In the genomic region with DNA sequence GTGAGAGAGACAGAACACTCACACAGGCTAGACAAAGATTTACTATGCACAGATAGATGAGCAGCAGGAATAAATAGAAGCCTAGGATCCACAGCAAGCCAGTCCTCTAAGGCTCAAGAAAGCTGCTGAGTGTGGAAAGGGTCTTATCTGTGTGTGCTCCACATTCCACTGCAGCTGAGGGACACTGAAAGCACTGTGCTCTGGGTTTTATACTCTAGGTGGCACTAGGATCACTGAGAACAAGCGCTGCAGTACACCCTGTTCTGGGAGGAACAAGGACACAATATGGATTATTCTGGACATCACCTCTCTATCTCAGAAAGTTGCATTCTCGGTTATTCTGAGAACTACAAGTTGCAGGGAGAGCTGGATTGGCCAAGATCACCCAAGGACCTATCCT, we compare ENCODE assay signal across 18 cellular contexts. TPM values are rescaled to one million over a fixed set of nuclear protein-coding genes. Genes with fewer than 3 reads are reported as not detected.
DNase-seq lines count a peak whose midpoint lies in the region; ATAC-seq, FAIRE-seq and TF ChIP-seq lines count a peak whose summit lies in the region.
"Had no signal": no experiment of that assay in that cellular context is flagged by ENCODE, and none has a peak within 500 bp of the region (broad histone marks: within the 10 kb centered on the region; RNA-seq: fewer than 3 reads in every experiment).

No MANE protein-coding gene starts in this region.

- H3K27me3 ChIP-seq in DOHH2 (ENCODE audit: control insufficient read depth, low read length): no peaks in the 10 kb centered on the region
- H3K27me3 ChIP-seq: body of pancreas, neutrophil, right lobe of liver, transverse colon had no signal

- no peak overlapping the region for H3K27ac ChIP-seq in DOHH2 (ENCODE audit: low read depth, low read length)
- H3K27ac ChIP-seq: body of pancreas, GM23248, neutrophil, right lobe of liver, transverse colon had no signal

- DNase-seq in HT-29 (ENCODE audit: low spot score) (peak; percentile 52), RPMI7951 (ENCODE audit: low read depth) (peak; percentile 7), iPS-NIHi7 (ENCODE audit: extremely low spot score) (peak; percentile 63), NCI-H2029 (lab: John Stamatoyannopoulos, UW) (no peak), HTR-8/SVneo (ENCODE audit: insufficient read length, low spot score) (no peak)
- DNase-seq: activated naive CD4-positive, alpha-beta T cell treated with anti-CD3 and anti-CD28 coated beads, Interleukin-2, amount 50 U/mL, for 16 hours; body of pancreas; C1 segment of cervical spinal cord; GF-D8; GM23248; right lobe of liver; stimulated activated CD4-positive, alpha-beta T cell treated with anti-CD3 and anti-CD28 coated beads, Interleukin-4, amount 100 ng/mL, for 1 hour; transverse colon had no signal

- peaks cover 23% of the 10 kb centered on the region for H3K9me3 ChIP-seq in DOHH2 (ENCODE audit: control insufficient read depth, insufficient read depth, low read length)
- H3K9me3 ChIP-seq: body of pancreas, neutrophil, right lobe of liver, transverse colon had no signal

- no peak for ATAC-seq in HG03108 (IDR thresholded peaks at IDR 0.05; ENCODE audit: unreplicated experiment)
- ATAC-seq in HG03521 (IDR thresholded peaks at IDR 0.05; ENCODE audit: unreplicated experiment): no peak
- ATAC-seq: body of pancreas had no signal

- H3K79me2 ChIP-seq in DOHH2 (ENCODE audit: control insufficient read depth, low read length): peaks cover 7% of the 10 kb centered on the region

- H3F3A ChIP-seq in DOHH2 (ENCODE audit: control insufficient read depth, insufficient read depth): no peaks in the 10 kb centered on the region

- H4K20me1 ChIP-seq in DOHH2 (ENCODE audit: control insufficient read depth, insufficient read depth, low read depth, low read length): no peaks in the 10 kb centered on the region

- H3K9me2 ChIP-seq in DOHH2 (replicated peaks; ENCODE audit: control insufficient read depth, low read length): no peaks in the 10 kb centered on the region

- TF ChIP-seq CTCF in DOHH2 (IDR thresholded peaks at IDR 0.05; ENCODE audit: low read depth, low read length, poor library complexity, severe bottlenecking): peak; percentile 21

- peaks cover 4% of the 10 kb centered on the region; the same call in 1 of the 2 replicates for H3K4me1 ChIP-seq in DOHH2 (ENCODE audit: control insufficient read depth, low read length)

- H3K4me2 ChIP-seq in DOHH2 (ENCODE audit: low read length): no peak overlapping the region

- FAIRE-seq in HTR-8/SVneo (lab: Jason Lieb, UNC): no peak
- FAIRE-seq: GM18507 had no signal

- H3K4me3 ChIP-seq in DOHH2 (ENCODE audit: low read length): no peak overlapping the region
- H3K4me3 ChIP-seq: body of pancreas, GM23248, right lobe of liver, transverse colon had no signal

- no peaks in the 10 kb centered on the region for H3K36me3 ChIP-seq in DOHH2 (ENCODE audit: control insufficient read depth, low read length)
- H3K36me3 ChIP-seq: neutrophil, right lobe of liver, transverse colon had no signal

RNA-seq across cellular contexts. Expression of gene KLHL7, which starts 4.9 kb away (rescaled TPM):
- 13.0 and 29.9 TPM in 2 replicates for total RNA-seq in HT-29 (2014; rRNA removed; shearing (Covaris generic))
- total RNA-seq in RPMI7951 (2014; rRNA removed; shearing (Covaris generic)): 49.4 and 56.2 TPM in 2 replicates

Comparison
In these comparisons a context has a peak if more than half of its experiments do, and no peak if none do; other contexts are left out.
1. DNase-seq: peak in HT-29 (single experiment), RPMI7951 (single experiment) and iPS-NIHi7 (single experiment); none in NCI-H2029 (single experiment) and HTR-8/SVneo (single experiment).